12 cellular contexts compared by ENCODE assay signal in the genomic region with DNA sequence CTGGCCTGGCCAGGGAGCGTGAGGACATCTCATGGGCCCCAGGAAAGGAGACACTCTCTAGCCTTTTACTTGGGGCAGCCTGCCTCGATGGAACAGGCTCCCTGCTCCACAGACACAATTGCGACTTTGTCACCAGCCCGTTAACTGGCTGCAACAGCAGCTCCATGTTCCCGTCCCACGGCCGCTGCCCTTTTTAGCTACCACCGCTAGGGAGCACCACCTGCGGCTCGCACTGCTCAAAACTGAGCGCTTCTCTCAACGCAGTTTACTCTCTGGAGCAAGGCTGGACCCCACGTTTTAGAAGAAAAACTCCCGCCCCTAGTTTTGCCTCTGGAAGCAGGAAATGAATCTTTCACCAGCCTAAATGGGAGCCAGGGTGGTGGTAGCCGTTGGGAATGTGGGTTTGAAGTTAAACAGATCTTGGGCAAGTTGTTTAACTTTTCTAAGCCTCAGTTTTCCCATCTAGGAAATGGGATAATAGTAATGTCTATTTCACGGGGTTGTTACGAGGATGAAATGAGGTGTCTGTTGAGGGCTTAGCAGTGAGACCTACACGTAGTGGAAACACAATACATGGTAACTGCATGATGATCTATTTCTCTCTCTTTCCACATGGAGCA. TPM values are rescaled to one million over a fixed set of nuclear protein-coding genes. Genes with fewer than 3 reads are reported as not detected.
DNase-seq lines count a peak whose midpoint lies in the region; ATAC-seq and TF ChIP-seq lines count a peak whose summit lies in the region.
"Had no signal": no experiment of that assay in that cellular context is flagged by ENCODE, and none has a peak within 500 bp of the region (broad histone marks: within the 10 kb centered on the region; RNA-seq: fewer than 3 reads in every experiment).

No MANE protein-coding gene starts in this region.

- H3K4me1 ChIP-seq in A673 (ENCODE audit: insufficient read depth, low read length, poor library complexity, severe bottlenecking) (no peaks in the 10 kb centered on the region), gastroesophageal sphincter (peaks cover 0 to 13% (median 0%) of the 10 kb centered on the region in 3 donors)

- POLR2A ChIA-PET in A673 (lab: Charles Lee; ENCODE audit: low non-redundant PET): no interaction called here
- POLR2A ChIA-PET in WTC11 (lab: Charles Lee): interaction anchor here (0.5 to 1.5 kb wide), 3 partner anchors 50 to 1054 kb away, joined by 3 to 4 read pairs (median 3); no protein-coding TSS in a partner anchor

- H3K36me3 Mint-ChIP-seq in WTC11: no peaks in the 10 kb centered on the region

- no peak for TF ChIP-seq EP300 in gastroesophageal sphincter (IDR thresholded peaks at IDR 0.05)

- H3K27me3 Mint-ChIP-seq in WTC11 (ENCODE audit: low read depth): peaks cover 69% of the 10 kb centered on the region

- DNase-seq in A673 (ENCODE audit: low spot score): peak; percentile 65
- peak; percentile 79 for DNase-seq in WTC11 (ENCODE audit: low spot score)
- DNase-seq in inferior parietal cortex (ENCODE audit: extremely low spot score): peak; percentile 14
- no peak for DNase-seq in sciatic nerve (ENCODE audit: low spot score)
- DNase-seq in NCI-H2029 treated with DMSO at 0.1 percent for 48 hours (lab: John Stamatoyannopoulos, UW): no peak
- DNase-seq: activated effector memory CD4-positive, alpha-beta T cell treated with Interleukin-2 at 50 U/mL for 16 hours; DMS79 had no signal

- WGBS in gastroesophageal sphincter (ENCODE audit: low coverage in 1 of 2), 2 donors: 22 to 55% methylated on average over 7 to 12 of the region's 18 CpGs

- peak; percentile 75 for TF ChIP-seq CTCF in A673 (conservative IDR thresholded peaks at IDR 0.05; ENCODE audit: low read depth, low read length)
- peak; percentile 64; the same call in 1 of the 2 replicates for TF ChIP-seq CTCF in GM12875 (IDR thresholded peaks at IDR 0.05; ENCODE audit: borderline replicate concordance, insufficient read depth, low read depth, low read length)
- peak; percentile 43; the same call in 1 of the 2 replicates for TF ChIP-seq CTCF in WTC11 (IDR thresholded peaks at IDR 0.05)
- TF ChIP-seq CTCF in gastroesophageal sphincter (IDR thresholded peaks at IDR 0.05): peak in 2 of 4 experiments; percentile 13 to 36

- peaks cover 5% of the 10 kb centered on the region for H3K9me3 Mint-ChIP-seq in WTC11

- CTCF ChIA-PET in A673 (lab: Charles Lee): interaction anchor here (0.5 to 0.7 kb wide), 2 partner anchors 23 to 46 kb away, joined by 5 to 7 read pairs; no protein-coding TSS in a partner anchor
- CTCF ChIA-PET in WTC11 (lab: Charles Lee): interaction anchor here (0.6 to 2.2 kb wide), 21 partner anchors 8 to 118 kb away, joined by 3 to 13 read pairs (median 4); no protein-coding TSS in a partner anchor

- no peak overlapping the region for H3K4me3 Mint-ChIP-seq in WTC11

- H3K27ac Mint-ChIP-seq in WTC11: no peak overlapping the region

- H3K27me3 ChIP-seq in A673 (replicated peaks; ENCODE audit: insufficient read depth, low read depth, low read length, poor library complexity) (peaks cover 40% of the 10 kb centered on the region), gastroesophageal sphincter (peaks cover 86% of the 10 kb centered on the region)

- no peak for TF ChIP-seq POLR2A in gastroesophageal sphincter (IDR thresholded peaks at IDR 0.05)

- H3K4me1 Mint-ChIP-seq in WTC11: peaks cover 3% of the 10 kb centered on the region

- BruUV-seq in A673 (replicated peaks; lab: Mats Ljungman, UMichigan): no TSS peak

- H3K27ac ChIP-seq in A673 (ENCODE audit: low read depth, low read length, poor library complexity, severe bottlenecking) (no peak overlapping the region), gastroesophageal sphincter (no peak overlapping the region)
- H3K27ac ChIP-seq: neutrophil had no signal

- H3K4me3 ChIP-seq in A673 (ENCODE audit: low read depth, low read length, poor library complexity, severe bottlenecking) (no peak overlapping the region), GM12875 (ENCODE audit: low read depth, low read length) (no peak overlapping the region), gastroesophageal sphincter (no peak overlapping the region)

- H3K36me3 ChIP-seq in A673 (ENCODE audit: insufficient read depth, low read length, poor library complexity, severe bottlenecking) (no peaks in the 10 kb centered on the region), gastroesophageal sphincter (no peaks in the 10 kb centered on the region)
- H3K36me3 ChIP-seq: neutrophil had no signal

- ATAC-seq in WTC11 (peak; percentile 65), sciatic nerve (no peak), gastroesophageal sphincter (no peak), HG03039 (IDR thresholded peaks at IDR 0.05; ENCODE audit: unreplicated experiment) (no peak)

- H3K9me3 ChIP-seq in A673 (ENCODE audit: low read depth, low read length, poor library complexity, severe bottlenecking) (no peaks in the 10 kb centered on the region), gastroesophageal sphincter (peaks cover 0 to 11% (median 0%) of the 10 kb centered on the region in 3 donors)
- H3K9me3 ChIP-seq: neutrophil had no signal

- intact Hi-C loops in A673 (cut with micrococcal nuclease; ENCODE audit: unreplicated experiment): no loop called here
- intact Hi-C loops in sciatic nerve (cut with DNase I): no loop called here

TF ChIP-seq in WTC11, 78 proteins besides CTCF, POLR2A, EP300 and RAD21:
- TF ChIP-seq GTF2I (CRISPR knock-in tag; conservative IDR thresholded peaks at IDR 0.05) (peak; percentile 94), RELA (CRISPR knock-in tag; IDR thresholded peaks at IDR 0.05; ENCODE audit: borderline replicate concordance) (no peak), ZNF317 (CRISPR knock-in tag; IDR thresholded peaks at IDR 0.05; ENCODE audit: borderline replicate concordance, low read depth) (no peak)

RNA-seq across cellular contexts. Expression of a gene that starts 3.5 kb away (rescaled TPM):
- total RNA-seq in A673 (2021) (not detected in 2 replicates), WTC11 (2021) (0.15 to 0.25 TPM (median 0.16 TPM) in 3 replicates), sciatic nerve (not detected), gastroesophageal sphincter (under 1 TPM in 1 of 4 donors, not detected in 3; 0.23 TPM)
- total RNA-seq: fibroblast of lung had no signal

Comparison
In these comparisons a context has a peak if more than half of its experiments do, and no peak if none do; other contexts are left out.
1. DNase-seq: peak in A673 (single experiment), WTC11 (single experiment) and inferior parietal cortex (single experiment); none in sciatic nerve (single experiment) and NCI-H2029 treated with DMSO at 0.1 percent for 48 hours (single experiment).